Comparison of ENCODE assay signal across 8 cellular contexts in the genomic region with DNA sequence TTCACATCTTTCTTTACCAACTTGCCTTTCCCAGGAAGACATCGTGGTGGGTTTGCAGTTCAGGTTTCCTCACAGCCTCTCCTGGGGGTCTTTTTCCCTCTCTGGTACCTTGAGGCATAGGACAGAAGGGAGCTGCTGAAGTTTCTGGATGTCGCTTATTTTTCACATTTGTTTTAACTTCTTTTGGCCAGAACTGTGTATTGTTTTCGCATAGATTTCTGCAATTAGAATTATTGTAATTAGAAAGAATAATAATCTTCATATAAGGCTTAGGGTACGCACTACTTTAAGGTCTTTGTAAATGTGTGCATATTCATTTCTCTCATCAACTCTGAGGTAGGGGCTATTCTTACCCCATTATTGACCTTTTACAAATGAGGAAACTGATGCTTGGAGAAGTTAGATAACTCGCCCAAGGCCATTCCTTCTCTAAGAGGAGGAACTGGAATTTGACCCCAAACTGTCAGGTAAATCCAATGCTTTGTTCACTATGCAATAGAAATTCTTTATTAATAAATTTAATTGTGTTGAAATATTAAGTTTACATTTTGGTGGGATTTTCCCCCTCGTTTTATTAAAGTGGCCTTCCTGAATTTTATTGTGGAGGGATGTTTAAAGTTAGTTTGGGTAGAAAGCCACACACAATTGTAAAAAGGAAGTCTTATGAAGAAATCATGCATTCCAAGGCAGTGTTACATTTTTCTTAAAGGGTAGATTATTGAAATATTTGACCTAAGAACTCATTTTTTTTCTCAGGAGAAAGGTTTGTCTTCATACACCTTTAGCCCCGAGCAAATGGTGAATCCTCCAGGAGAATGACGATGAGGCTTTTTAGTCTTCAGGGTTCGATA. TPM values are rescaled to one million over a fixed set of nuclear protein-coding genes. Genes with fewer than 3 reads are reported as not detected.
DNase-seq lines count a peak whose midpoint lies in the region; ATAC-seq and TF ChIP-seq lines count a peak whose summit lies in the region.

No MANE protein-coding gene starts in this region.

- peak overlapping the region; percentile 89 to 98 (median 96) for H3K27ac Mint-ChIP-seq in CD8-positive, alpha-beta memory T cell
- H3K27ac Mint-ChIP-seq in effector memory CD8-positive, alpha-beta T cell, result peak overlapping the region; percentile 94

- no peaks in the 10 kb centered on the region for H4K20me1 ChIP-seq in osteoblast (ENCODE audit: insufficient read depth, low read length)

- no peaks in the 10 kb centered on the region for H3K9me3 ChIP-seq in CD8-positive, alpha-beta memory T cell (ENCODE audit: low read length)
- no peaks in the 10 kb centered on the region for H3K9me3 ChIP-seq in osteoblast (ENCODE audit: low read depth, low read length)

- H3K79me2 ChIP-seq in osteoblast (ENCODE audit: insufficient read depth, low read length), result peaks cover 24% of the 10 kb centered on the region

- peak overlapping the region; percentile 65 for H3K4me3 ChIP-seq in CD8-positive, alpha-beta memory T cell (ENCODE audit: low read length)
- peak overlapping the region; percentile 77 for H3K4me3 ChIP-seq in osteoblast (ENCODE audit: insufficient read depth, low read length)

- H3K4me2 ChIP-seq in osteoblast (ENCODE audit: insufficient read depth, low read length), result peak overlapping the region; percentile 77

- peak overlapping the region; percentile 88 to 96 (median 89) for H3K4me3 Mint-ChIP-seq in CD8-positive, alpha-beta memory T cell
- H3K4me3 Mint-ChIP-seq in effector memory CD8-positive, alpha-beta T cell, result peak overlapping the region; percentile 89 to 94

- H3K36me3 ChIP-seq in CD8-positive, alpha-beta memory T cell (ENCODE audit: insufficient read depth, low read length), result no peaks in the 10 kb centered on the region
- H3K36me3 ChIP-seq in osteoblast (ENCODE audit: insufficient read depth, low read length), result no peaks in the 10 kb centered on the region

- peak overlapping the region; percentile 93 for H3K27ac ChIP-seq in CD8-positive, alpha-beta memory T cell (ENCODE audit: low read depth, low read length)
- H3K27ac ChIP-seq in osteoblast (ENCODE audit: low read depth, low read length), result peak overlapping the region; percentile 98

- peaks cover 36 to 55% (median 45%) of the 10 kb centered on the region in 3 donors for H3K4me1 Mint-ChIP-seq in CD8-positive, alpha-beta memory T cell
- peaks cover 14 to 20% of the 10 kb centered on the region in 2 donors for H3K4me1 Mint-ChIP-seq in effector memory CD8-positive, alpha-beta T cell (ENCODE audit: low read depth in 2 of 2)

- peaks cover 26% of the 10 kb centered on the region for H3K4me1 ChIP-seq in CD8-positive, alpha-beta memory T cell (ENCODE audit: insufficient read depth, low read length)
- H3K4me1 ChIP-seq in osteoblast (ENCODE audit: insufficient read depth, low read length), result peaks cover 64% of the 10 kb centered on the region

- no peaks in the 10 kb centered on the region for H3K27me3 Mint-ChIP-seq in CD8-positive, alpha-beta memory T cell
- no peaks in the 10 kb centered on the region for H3K27me3 Mint-ChIP-seq in effector memory CD8-positive, alpha-beta T cell

- no peak for DNase-seq in CD8-positive, alpha-beta memory T cell
- peak; percentile 40 for DNase-seq in NCI-H460 (ENCODE audit: extremely low read depth, low read depth)
- no peak for DNase-seq in effector memory CD8-positive, alpha-beta T cell
- no peak for DNase-seq in osteoblast (ENCODE audit: insufficient read length, low spot score, missing footprints)
- no peak for DNase-seq in D341Med (ENCODE audit: low spot score)
- DNase-seq in foreskin melanocyte, result no peak

- POLR2A ChIA-PET in CD8-positive, alpha-beta memory T cell (lab: Charles Lee), result interaction anchor here (0.7 to 1.3 kb wide), 2 partner anchors 13 to 14 kb away, joined by 6 to 8 read pairs; no protein-coding TSS in a partner anchor

- CTCF ChIA-PET in CD8-positive, alpha-beta memory T cell (lab: Charles Lee), result interaction anchor here (0.9 to 2.1 kb wide), 5 partner anchors 11 to 225 kb away, joined by 3 to 6 read pairs (median 3); no protein-coding TSS in a partner anchor

- H2AFZ ChIP-seq in osteoblast (ENCODE audit: low read length), result no peak overlapping the region

- no peaks in the 10 kb centered on the region for H3K27me3 ChIP-seq in CD8-positive, alpha-beta memory T cell (ENCODE audit: insufficient read depth, low read length, poor library complexity, severe bottlenecking)
- H3K27me3 ChIP-seq in osteoblast (ENCODE audit: insufficient read depth, low read length), result no peaks in the 10 kb centered on the region

- H3K36me3 Mint-ChIP-seq in CD8-positive, alpha-beta memory T cell, result peaks cover 0 to 5% (median 0%) of the 10 kb centered on the region in 3 donors
- peaks cover 14% of the 10 kb centered on the region for H3K36me3 Mint-ChIP-seq in effector memory CD8-positive, alpha-beta T cell (ENCODE audit: insufficient read depth)

- no peak for ATAC-seq in effector memory CD8-positive, alpha-beta T cell (replicated peaks)
- no peak for ATAC-seq in activated CD4-positive, CD25-positive, alpha-beta regulatory T cell treated with anti-CD3 and anti-CD28 coated beads, Interleukin-2, amount 50 U/mL, for 24 hours
- no peak for ATAC-seq in GM21529 (IDR thresholded peaks at IDR 0.05; ENCODE audit: unreplicated experiment)

- TF ChIP-seq CTCF in osteoblast (IDR thresholded peaks at IDR 0.05; ENCODE audit: extremely low read depth, low read depth, low read length), result no peak

- no peaks in the 10 kb centered on the region for H3K9me3 Mint-ChIP-seq in CD8-positive, alpha-beta memory T cell
- H3K9me3 Mint-ChIP-seq in effector memory CD8-positive, alpha-beta T cell, result no peaks in the 10 kb centered on the region

RNA-seq across cellular contexts. Expression of a gene that starts 12.1 kb away (rescaled TPM):
- total RNA-seq in CD8-positive, alpha-beta memory T cell, result 100 to 1,000 TPM; 198 to 202 TPM
- 58.4 TPM for polyA plus RNA-seq in CD8-positive, alpha-beta memory T cell
- total RNA-seq in NCI-H460 (2014; rRNA removed; shearing (Covaris generic)), result 745 and 826 TPM in 2 replicates
- polyA plus RNA-seq in NCI-H460 (2014; cell fraction: nucleus; rRNA removed), result 432 and 698 TPM in 2 replicates
- total RNA-seq in osteoblast, result 919 and 1,020 TPM in 2 replicates
